1 cellular context compared by ENCODE assay signal in genomic region chr15:66145242-66146182, GRCh38.
TF ChIP-seq lines count a peak whose summit lies in the region.

No MANE protein-coding gene starts in this region.

TF ChIP-seq in WTC11, 78 proteins besides CTCF, POLR2A, EP300 and RAD21 (continued from another document):
- TF ChIP-seq ARID4B (CRISPR knock-in tag; IDR thresholded peaks at IDR 0.05; ENCODE audit: borderline replicate concordance): no peak
- no peak for TF ChIP-seq TEAD4 (CRISPR knock-in tag; IDR thresholded peaks at IDR 0.05)
- no peak for TF ChIP-seq CREM (CRISPR knock-in tag; IDR thresholded peaks at IDR 0.05)
